Comparison of ENCODE assay signal across 10 cellular contexts in genomic region chr16:56311208-56312027, GRCh38.
DNase-seq lines count a peak whose midpoint lies in the region; ATAC-seq and TF ChIP-seq lines count a peak whose summit lies in the region.
"Had no signal": no experiment of that assay in that cellular context is flagged by ENCODE, and none has a peak within 500 bp of the region (broad histone marks: within the 10 kb centered on the region; RNA-seq: fewer than 3 reads in every experiment).

No MANE protein-coding gene starts in this region.

- TF ChIP-seq POLR2A in erythroblast (IDR thresholded peaks at IDR 0.05; ENCODE audit: low read length) (no peak), tibial nerve (IDR thresholded peaks at IDR 0.05) (no peak)

- intact Hi-C loops in OCI-LY7 (cut with micrococcal nuclease; ENCODE audit: unreplicated experiment) = no loop called here

- H3K4me1 Mint-ChIP-seq in effector memory CD8-positive, alpha-beta T cell (ENCODE audit: low read depth in 2 of 2) = peaks cover 5 to 7% of the 10 kb centered on the region in 2 donors

- H3K79me2 ChIP-seq in KMS-11 (ENCODE audit: insufficient read depth, low read depth) (no peaks in the 10 kb centered on the region), OCI-LY7 (ENCODE audit: insufficient read depth, low read depth, low read length) (no peaks in the 10 kb centered on the region)

- no peak overlapping the region for H3K9ac ChIP-seq in KMS-11

- 73 to 88% methylated on average over 7 to 9 of the region's 13 CpGs for WGBS in tibial nerve, 2 donors

- CTCF ChIA-PET in OCI-LY7 (lab: Charles Lee; ENCODE audit: unreplicated experiment) = interaction anchor here (1.0 kb wide), 1 partner anchor 390 kb away, joined by 3 read pairs; no protein-coding TSS in a partner anchor

- no peaks in the 10 kb centered on the region for H3K4me1 ChIP-seq in KMS-11 (ENCODE audit: low read depth, poor library complexity, severe bottlenecking)
- no peaks in the 10 kb centered on the region for H3K4me1 ChIP-seq in OCI-LY7 (ENCODE audit: insufficient read depth, low read length, poor library complexity, severe bottlenecking)
- H3K4me1 ChIP-seq in tibial nerve = no peaks in the 10 kb centered on the region

- no peaks in the 10 kb centered on the region for H3K9me3 Mint-ChIP-seq in effector memory CD8-positive, alpha-beta T cell

- TF ChIP-seq EP300 in tibial nerve (IDR thresholded peaks at IDR 0.05) = no peak

- POLR2A ChIA-PET in OCI-LY7 (lab: Charles Lee) = no interaction called here

- no peaks in the 10 kb centered on the region for H3K36me3 Mint-ChIP-seq in effector memory CD8-positive, alpha-beta T cell (ENCODE audit: insufficient read depth)

- H3K9me3 ChIP-seq in OCI-LY7 (ENCODE audit: low read length) = no peaks in the 10 kb centered on the region
- no peaks in the 10 kb centered on the region for H3K9me3 ChIP-seq in tibial nerve
- H3K9me3 ChIP-seq: thyroid gland had no signal

- no peaks in the 10 kb centered on the region for H3K9me2 ChIP-seq in OCI-LY7 (ENCODE audit: insufficient read depth, low read length)

- H3K27ac ChIP-seq in KMS-11 (no peak overlapping the region), OCI-LY7 (ENCODE audit: low read depth, low read length, poor library complexity, severe bottlenecking) (no peak overlapping the region), layer of hippocampus (ENCODE audit: low read depth, low read length) (peak overlapping the region; percentile 82), tibial nerve (no peak overlapping the region)
- H3K27ac ChIP-seq: thyroid gland had no signal

- no peak overlapping the region for H3K4me3 Mint-ChIP-seq in effector memory CD8-positive, alpha-beta T cell

- no peak overlapping the region for H2AFZ ChIP-seq in KMS-11 (ENCODE audit: low read depth)
- no peak overlapping the region for H2AFZ ChIP-seq in OCI-LY7 (ENCODE audit: low read length)

- no peaks in the 10 kb centered on the region for H3K36me3 ChIP-seq in KMS-11 (ENCODE audit: insufficient read depth)
- no peaks in the 10 kb centered on the region for H3K36me3 ChIP-seq in OCI-LY7 (ENCODE audit: insufficient read depth, low read length)
- no peaks in the 10 kb centered on the region for H3K36me3 ChIP-seq in tibial nerve
- H3K36me3 ChIP-seq: thyroid gland had no signal

- TF ChIP-seq CTCF in KMS-11 (conservative IDR thresholded peaks at IDR 0.05; ENCODE audit: low read depth, low read length) = peak; percentile 18; the same call in 1 of the 2 replicates
- TF ChIP-seq CTCF in OCI-LY7 (conservative IDR thresholded peaks at IDR 0.05; ENCODE audit: low read length) = peak; percentile 61
- TF ChIP-seq CTCF in tibial nerve (IDR thresholded peaks at IDR 0.05) = no peak

- H3K4me3 ChIP-seq in KMS-11 (IDR thresholded peaks at IDR 0.05; ENCODE audit: insufficient read depth, low read depth, low read length) (no peak overlapping the region), OCI-LY7 (ENCODE audit: low read depth, low read length, poor library complexity, severe bottlenecking) (no peak overlapping the region), tibial nerve (no peak overlapping the region)
- H3K4me3 ChIP-seq: thyroid gland had no signal

- H3K27me3 ChIP-seq in KMS-11 (ENCODE audit: insufficient read depth, low read depth) (no peaks in the 10 kb centered on the region), layer of hippocampus (ENCODE audit: control insufficient read depth, insufficient read depth, low read length) (no peaks in the 10 kb centered on the region), tibial nerve (no peaks in the 10 kb centered on the region)
- H3K27me3 ChIP-seq: thyroid gland had no signal

- peak; percentile 45 for DNase-seq in D341Med (ENCODE audit: low spot score)
- DNase-seq in OCI-LY7 (ENCODE audit: low spot score) = peak; percentile 7
- DNase-seq in effector memory CD8-positive, alpha-beta T cell = no peak
- no peak for DNase-seq in erythroblast (lab: John Stamatoyannopoulos, UW)
- no peak for DNase-seq in tibial nerve (ENCODE audit: low spot score in 2 of 2)
- DNase-seq: activated CD4-positive, CD25-positive, alpha-beta regulatory T cell; thyroid gland had no signal

- no peak overlapping the region for H3K4me2 ChIP-seq in KMS-11
- H3K4me2 ChIP-seq in OCI-LY7 (ENCODE audit: low read length) = no peak overlapping the region

- H4K20me1 ChIP-seq in KMS-11 (ENCODE audit: insufficient read depth) (no peaks in the 10 kb centered on the region), OCI-LY7 (ENCODE audit: insufficient read depth, low read length) (no peaks in the 10 kb centered on the region)

- H3K27ac Mint-ChIP-seq in effector memory CD8-positive, alpha-beta T cell = no peak overlapping the region

- no TSS peak for BruUV-seq in OCI-LY7 (replicated peaks; lab: Mats Ljungman, UMichigan)

- no peaks in the 10 kb centered on the region for H3K27me3 Mint-ChIP-seq in effector memory CD8-positive, alpha-beta T cell

- no peak for ATAC-seq in effector memory CD8-positive, alpha-beta T cell (replicated peaks)
- no peak for ATAC-seq in HG03097 (IDR thresholded peaks at IDR 0.05; ENCODE audit: low FRiP score, unreplicated experiment)

Comparison
In these comparisons a context has a peak if more than half of its experiments do, and no peak if none do; other contexts are left out.
1. DNase-seq: peak in D341Med (single experiment) and OCI-LY7 (single experiment); none in effector memory CD8-positive, alpha-beta T cell (0 of 3), erythroblast (0 of 2) and tibial nerve (0 of 2).
2. CTCF ChIP-seq: peak in KMS-11 (single experiment) and OCI-LY7 (single experiment); none in tibial nerve (0 of 5).